In the genomic region with DNA sequence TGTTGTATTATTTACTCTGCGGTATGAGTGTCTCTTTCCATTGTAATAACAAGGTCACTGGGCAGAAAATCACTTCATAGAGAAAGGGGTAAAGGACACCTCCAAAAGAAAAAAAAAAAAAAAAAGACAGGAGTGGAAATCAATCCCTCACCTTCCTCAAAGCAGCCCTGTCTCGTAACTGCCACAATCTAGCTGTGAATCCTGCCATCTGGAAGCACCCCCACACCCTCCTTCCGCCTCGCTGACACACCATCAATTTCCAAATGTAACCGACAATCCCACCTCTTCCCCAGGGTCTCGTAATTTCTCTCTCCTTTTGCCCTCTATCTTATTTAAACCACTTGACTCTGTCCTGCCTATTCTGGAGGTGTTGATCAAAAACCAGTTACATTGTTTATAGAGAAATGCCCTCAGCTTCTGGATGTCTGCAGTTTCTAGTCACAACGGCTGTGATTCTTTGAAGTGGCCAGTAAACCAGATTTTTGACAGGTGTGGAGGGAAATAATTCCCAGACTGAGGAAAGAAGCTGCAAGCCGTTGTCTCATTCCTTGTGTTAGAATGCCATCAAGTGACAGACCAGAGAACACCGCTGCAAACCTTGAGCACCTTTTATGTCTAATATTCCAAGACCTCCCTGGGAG, we compare ENCODE assay signal across 8 cellular contexts. TPM values are rescaled to one million over a fixed set of nuclear protein-coding genes. Genes with fewer than 3 reads are reported as not detected.
A peak's percentile ranks its signal among the peaks of the same experiment; 100 is the strongest.
DNase-seq lines count a peak whose midpoint lies in the region; FAIRE-seq and TF ChIP-seq lines count a peak whose summit lies in the region.

No MANE protein-coding gene starts in this region.

- H3K27ac Mint-ChIP-seq in MCF 10A (ENCODE audit: low read depth, unreplicated experiment), result no peak overlapping the region
- H3K27ac Mint-ChIP-seq in activated CD4-positive, alpha-beta memory T cell treated with anti-CD3 and anti-CD28 coated beads, Interleukin-2, amount 10 ng/mL, durations not matched to agents 7 days and 5 days, result no peak overlapping the region

- H3K4me1 ChIP-seq in breast epithelium (no peaks in the 10 kb centered on the region), small intestine (ENCODE audit: control insufficient read depth in 2 of 2, insufficient read depth in 1 of 2, low read depth in 1 of 2, low read length in 1 of 2) (no peaks in the 10 kb centered on the region)

- TF ChIP-seq CTCF in MCF 10A (IDR thresholded peaks at IDR 0.05; ENCODE audit: unreplicated experiment), result peak; percentile 44
- TF ChIP-seq CTCF in breast epithelium (IDR thresholded peaks at IDR 0.05), result no peak

- H3K27me3 Mint-ChIP-seq in MCF 10A (ENCODE audit: insufficient read depth, unreplicated experiment), result peaks cover 25% of the 10 kb centered on the region
- H3K27me3 Mint-ChIP-seq in activated CD4-positive, alpha-beta memory T cell treated with anti-CD3 and anti-CD28 coated beads, Interleukin-2, amount 10 ng/mL, durations not matched to agents 7 days and 5 days, result peaks cover 33% of the 10 kb centered on the region

- H3K4me3 ChIP-seq in breast epithelium (no peak overlapping the region), small intestine (ENCODE audit: low read depth in 1 of 2, low read length in 2 of 2) (no peak overlapping the region)

- no peak overlapping the region for H3K4me3 Mint-ChIP-seq in MCF 10A (ENCODE audit: unreplicated experiment)
- no peak overlapping the region for H3K4me3 Mint-ChIP-seq in activated CD4-positive, alpha-beta memory T cell treated with anti-CD3 and anti-CD28 coated beads, Interleukin-2, amount 10 ng/mL, durations not matched to agents 7 days and 5 days

- no peak for FAIRE-seq in small intestine (lab: Jason Lieb, UNC)

- no TSS peak for BruUV-seq in MCF 10A (replicated peaks; lab: Mats Ljungman, UMichigan)

- H3K9me3 ChIP-seq in breast epithelium, result no peaks in the 10 kb centered on the region
- no peaks in the 10 kb centered on the region for H3K9me3 ChIP-seq in small intestine (ENCODE audit: control insufficient read depth, low read depth)

- intact Hi-C loops in MCF 10A (cut with micrococcal nuclease) (no loop called here), breast epithelium (cut with DNase I; ENCODE audit: low total_unique reads) (no loop called here)

- H3K4me1 Mint-ChIP-seq in MCF 10A (ENCODE audit: insufficient read depth, unreplicated experiment), result no peaks in the 10 kb centered on the region
- H3K4me1 Mint-ChIP-seq in activated CD4-positive, alpha-beta memory T cell treated with anti-CD3 and anti-CD28 coated beads, Interleukin-2, amount 10 ng/mL, durations not matched to agents 7 days and 5 days, result no peaks in the 10 kb centered on the region

- no peak for TF ChIP-seq POLR2A in breast epithelium (IDR thresholded peaks at IDR 0.05)

- no peaks in the 10 kb centered on the region for H3K36me3 ChIP-seq in breast epithelium
- no peaks in the 10 kb centered on the region for H3K36me3 ChIP-seq in small intestine (ENCODE audit: control insufficient read depth in 2 of 2, insufficient read depth in 2 of 2, low read length in 2 of 2)

- DNase-seq in MCF 10A (ENCODE audit: unreplicated experiment) (peak; percentile 46), breast epithelium (ENCODE audit: low spot score in 2 of 2) (no peak), NCI-H345 (lab: John Stamatoyannopoulos, UW) (peak; percentile 82), dermis blood vessel endothelial cell (peak; percentile 22), superior temporal gyrus (ENCODE audit: extremely low spot score) (peak; percentile 62), NOMO-1 treated with dmso at 0.1 percent for 144 hours (lab: John Stamatoyannopoulos, UW; ENCODE audit: unreplicated experiment) (no peak), small intestine (no peak)
- no peak for DNase-seq in activated CD4-positive, alpha-beta memory T cell treated with anti-CD3 and anti-CD28 coated beads, Interleukin-2, amount 10 ng/mL, durations not matched to agents 7 days and 5 days

- H3K9me3 Mint-ChIP-seq in MCF 10A (ENCODE audit: unreplicated experiment), result no peaks in the 10 kb centered on the region
- no peaks in the 10 kb centered on the region for H3K9me3 Mint-ChIP-seq in activated CD4-positive, alpha-beta memory T cell treated with anti-CD3 and anti-CD28 coated beads, Interleukin-2, amount 10 ng/mL, durations not matched to agents 7 days and 5 days

- POLR2A ChIA-PET in MCF 10A (lab: Yijun Ruan, JAX), result interaction anchor here (1.4 kb wide), 1 partner anchor 9 kb away, joined by 5 read pairs; a partner anchor contains a TSS
- POLR2A ChIA-PET in activated CD4-positive, alpha-beta memory T cell treated with anti-CD3 and anti-CD28 coated beads, Interleukin-2, amount 10 ng/mL, durations not matched to agents 7 days and 5 days (lab: Charles Lee), result interaction anchor here (1.1 kb wide), 1 partner anchor 9 kb away, joined by 7 read pairs; a partner anchor contains a TSS

- CTCF ChIA-PET in MCF 10A (lab: Yijun Ruan, JAX), result interaction anchor here (0.5 to 1.9 kb wide), 9 partner anchors 10 to 1688 kb away, joined by 3 to 13 read pairs (median 4); no protein-coding TSS in a partner anchor
- CTCF ChIA-PET in activated CD4-positive, alpha-beta memory T cell treated with anti-CD3 and anti-CD28 coated beads, Interleukin-2, amount 10 ng/mL, durations not matched to agents 7 days and 5 days (lab: Charles Lee), result interaction anchor here (0.7 to 1.0 kb wide), 2 partner anchors 9 to 14 kb away, joined by 3 read pairs; a partner anchor contains a TSS

- 32 to 52% (median 38%) methylated on average over 9 of the region's 9 CpGs for WGBS in small intestine, 3 donors

- H3K27me3 ChIP-seq in breast epithelium (peaks cover 0 to 54% of the 10 kb centered on the region in 2 donors), small intestine (ENCODE audit: control insufficient read depth in 2 of 2, insufficient read depth in 2 of 2, low read length in 2 of 2) (peaks cover 0 to 13% of the 10 kb centered on the region in 2 donors)

- no peak overlapping the region for H3K27ac ChIP-seq in breast epithelium
- no peak overlapping the region for H3K27ac ChIP-seq in small intestine (ENCODE audit: low read depth in 1 of 2, low read length in 1 of 2)

- peaks cover 5% of the 10 kb centered on the region for H3K36me3 Mint-ChIP-seq in MCF 10A (ENCODE audit: insufficient read depth, unreplicated experiment)
- no peaks in the 10 kb centered on the region for H3K36me3 Mint-ChIP-seq in activated CD4-positive, alpha-beta memory T cell treated with anti-CD3 and anti-CD28 coated beads, Interleukin-2, amount 10 ng/mL, durations not matched to agents 7 days and 5 days (ENCODE audit: low read depth)

RNA-seq across cellular contexts. Expression of a gene that starts 9.1 kb away (rescaled TPM):
- total RNA-seq in MCF 10A (2022) (60.3 and 82.5 TPM in 2 replicates), breast epithelium (10 to 100 TPM; 52.1 to 63.7 (median 58.7) TPM), dermis blood vessel endothelial cell (60.1 and 98.7 TPM in 2 replicates)
- 10 to 100 TPM; 86.8 to 94.4 TPM for total RNA-seq in activated CD4-positive, alpha-beta memory T cell treated with anti-CD3 and anti-CD28 coated beads, Interleukin-2, amount 10 ng/mL, durations not matched to agents 7 days and 5 days
- polyA plus RNA-seq in small intestine, result 100 to 1,000 TPM in 1 of 3 donors, 10 to 100 TPM in 2; 79.9 to 102 (median 81.6) TPM

Comparison
In these comparisons a context has a peak if more than half of its experiments do, and no peak if none do; other contexts are left out.
1. DNase-seq: peak in MCF 10A (single experiment), NCI-H345 (single experiment), dermis blood vessel endothelial cell (single experiment) and superior temporal gyrus (single experiment); none in breast epithelium (0 of 2), NOMO-1 treated with dmso at 0.1 percent for 144 hours (single experiment), activated CD4-positive, alpha-beta memory T cell treated with anti-CD3 and anti-CD28 coated beads, Interleukin-2, amount 10 ng/mL, durations not matched to agents 7 days and 5 days (single experiment) and small intestine (single experiment).